Comparison of ENCODE assay signal across 22 cellular contexts in the genomic region with DNA sequence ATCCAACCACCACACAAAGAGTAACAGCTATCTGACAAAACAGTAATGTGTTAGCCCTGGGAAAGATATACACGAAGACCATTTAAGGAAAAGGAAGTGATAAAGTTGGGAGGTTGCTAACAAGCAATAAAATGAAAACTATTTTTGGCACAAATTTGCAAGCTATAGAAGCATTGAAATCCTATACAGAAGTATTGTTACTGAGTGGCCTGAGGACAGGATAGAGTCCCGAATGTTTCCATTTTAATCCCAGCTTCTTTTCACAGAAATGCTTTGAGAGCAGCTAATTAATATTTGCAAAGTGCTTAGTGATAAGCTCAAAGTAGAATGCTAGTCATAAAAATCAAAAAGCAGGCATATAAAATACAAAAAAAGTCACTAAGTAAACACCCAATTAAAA.
"Had no signal": no experiment of that assay in that cellular context is flagged by ENCODE, and none has a peak within 500 bp of the region (broad histone marks: within the 10 kb centered on the region; RNA-seq: fewer than 3 reads in every experiment).

No MANE protein-coding gene starts in this region.

- DNase-seq: activated CD4-positive, alpha-beta T cell treated with anti-CD3 and anti-CD28 coated beads, Interleukin-2, amount 50 U/mL, for 1 hour; activated CD4-positive, CD25-positive, alpha-beta regulatory T cell treated with anti-CD3 and anti-CD28 coated beads, Interleukin-2, amount 50 U/mL, for 72 hours; activated CD8-positive, alpha-beta T cell treated with anti-CD3 and anti-CD28 coated beads for 36 hours; activated naive CD8-positive, alpha-beta T cell treated with anti-CD3 and anti-CD28 coated beads, Interleukin-2, amount 50 U/mL, for 24 hours; activated T-cell treated with anti-CD3 and anti-CD28 coated beads, Interleukin-2, amount 50 U/mL, for 48 hours; amygdala; endodermal cell; kidney glomerular epithelial cell; left lung; lower lobe of right lung; mesendoderm; mucosa of descending colon; stimulated activated CD4-positive, alpha-beta T cell treated with anti-CD3 and anti-CD28 coated beads, Interleukin-1b, Interleukin-23, amount 100 ng/mL, for 48 hours; stimulated activated CD4-positive, alpha-beta T cell treated with anti-CD3 and anti-CD28 coated beads, Interleukin-4, amount 100 ng/mL, for 4 hours; stimulated activated CD8-positive, alpha-beta memory T cell treated with anti-CD3 and anti-CD28 coated beads, Interleukin-4, amount 100 ng/mL, for 48 hours; stimulated activated naive CD8-positive, alpha-beta T cell treated with anti-CD3 and anti-CD28 coated beads, Interleukin-15, amount 100 ng/mL, for 72 hours; substantia nigra; T-helper 9 cell; thyroid gland; upper lobe of left lung had no signal

- ATAC-seq: activated CD8-positive, alpha-beta T cell treated with anti-CD3 and anti-CD28 coated beads for 36 hours; activated naive CD8-positive, alpha-beta T cell treated with anti-CD3 and anti-CD28 coated beads, Interleukin-2, amount 50 U/mL, for 24 hours; left lung; lower lobe of right lung; mucosa of descending colon; natural killer cell treated with Interleukin-12 subunit alpha and Interleukin-12 subunit beta and Interleukin-15 and Interleukin-18, amount 100 ng/mL, for 72 hours; stimulated activated memory B cell treated with anti-CD40 and anti-IgM and Interleukin-4, amounts not matched to agents 10 μg/mL and 1 μg/mL and 100 μg/mL, for 72 hours; stimulated activated naive CD8-positive, alpha-beta T cell treated with anti-CD3 and anti-CD28 coated beads, Interleukin-15, amount 100 ng/mL, for 72 hours had no signal
